Comparison of ENCODE assay signal across 1 cellular context in genomic region chr20:50369225-50370035, GRCh38.
TF ChIP-seq lines count a peak whose summit lies in the region.

No MANE protein-coding gene starts in this region.

TF ChIP-seq in HepG2, 621 proteins besides CTCF, POLR2A, EP300 and RAD21 (continued from another document and continues in another):
- TF ChIP-seq ZBED4 (CRISPR knock-in tag; IDR thresholded peaks at IDR 0.05; ENCODE audit: borderline replicate concordance) (no peak), HOXA5 (CRISPR knock-in tag; IDR thresholded peaks at IDR 0.05) (peak; percentile 68; the same call in 1 of the 2 replicates), NFKBIZ (CRISPR knock-in tag; IDR thresholded peaks at IDR 0.05) (no peak; the same call in 1 of the 2 replicates), RBM22 (optimal IDR thresholded peaks at IDR 0.05; ENCODE audit: low read length) (no peak), DNMT1 (CRISPR knock-in tag; IDR thresholded peaks at IDR 0.05) (no peak; the same call in 1 of the 2 replicates), NCOA2 (CRISPR knock-in tag; IDR thresholded peaks at IDR 0.05) (peak; percentile 30), ZNF451 (CRISPR knock-in tag; IDR thresholded peaks at IDR 0.05) (no peak), CBFB (CRISPR knock-in tag; IDR thresholded peaks at IDR 0.05) (no peak; the same call in 1 of the 2 replicates), FOXA1 (IDR thresholded peaks at IDR 0.05) (no peak), FOXA1 (CRISPR knock-in tag; IDR thresholded peaks at IDR 0.05) (no peak), ZNF710 (CRISPR knock-in tag; IDR thresholded peaks at IDR 0.05; ENCODE audit: borderline replicate concordance) (no peak; the same call in 1 of the 2 replicates), MAFF (IDR thresholded peaks at IDR 0.05; ENCODE audit: low read depth, low read length) (no peak), ZNF574 (CRISPR knock-in tag; IDR thresholded peaks at IDR 0.05) (peak; percentile 66), ZNF644 (CRISPR knock-in tag; IDR thresholded peaks at IDR 0.05; ENCODE audit: low read depth) (no peak; the same call in 1 of the 2 replicates), ZNF703 (CRISPR knock-in tag; IDR thresholded peaks at IDR 0.05; ENCODE audit: borderline replicate concordance) (no peak), NCOR1 (IDR thresholded peaks at IDR 0.05; ENCODE audit: borderline replicate concordance, low read length) (peak; percentile 65; the same call in 1 of the 2 replicates), ZBTB33 (CRISPR knock-in tag; IDR thresholded peaks at IDR 0.05) (no peak), ZNF607 (CRISPR knock-in tag; IDR thresholded peaks at IDR 0.05; ENCODE audit: borderline replicate concordance) (no peak), ZNF672 (CRISPR knock-in tag; IDR thresholded peaks at IDR 0.05) (0 out of 2 replicates have a peak, but pooled peaks have one; percentile 78), ZFP62 (CRISPR knock-in tag; IDR thresholded peaks at IDR 0.05) (no peak), NFRKB (IDR thresholded peaks at IDR 0.05) (no peak), ZNF891 (CRISPR knock-in tag; IDR thresholded peaks at IDR 0.05) (no peak), FOXJ3 (CRISPR knock-in tag; IDR thresholded peaks at IDR 0.05; ENCODE audit: borderline replicate concordance) (0 out of 2 replicates have a peak, but pooled peaks have one; percentile 19), MYPOP (CRISPR knock-in tag; IDR thresholded peaks at IDR 0.05) (no peak; the same call in 1 of the 2 replicates), ZNF576 (CRISPR knock-in tag; IDR thresholded peaks at IDR 0.05) (no peak), GMEB2 (CRISPR knock-in tag; IDR thresholded peaks at IDR 0.05; ENCODE audit: low read depth) (no peak), ZNF780A (CRISPR knock-in tag; IDR thresholded peaks at IDR 0.05) (0 out of 2 replicates have a peak, but pooled peaks have one; percentile 88), MIXL1 (CRISPR knock-in tag; IDR thresholded peaks at IDR 0.05) (no peak; the same call in 1 of the 2 replicates), TRIM22 (IDR thresholded peaks at IDR 0.05) (no peak), SOX5 (CRISPR knock-in tag; IDR thresholded peaks at IDR 0.05; ENCODE audit: borderline replicate concordance) (peak; percentile 56), ZSCAN29 (CRISPR knock-in tag; conservative IDR thresholded peaks at IDR 0.05) (peak; percentile 6; the same call in 1 of the 2 replicates), ZNF143 (CRISPR knock-in tag; IDR thresholded peaks at IDR 0.05) (peak; percentile 75), GRHL1 (CRISPR knock-in tag; conservative IDR thresholded peaks at IDR 0.05) (no peak), TBP (CRISPR knock-in tag; IDR thresholded peaks at IDR 0.05) (no peak), HMGA1 (CRISPR knock-in tag; conservative IDR thresholded peaks at IDR 0.05) (no peak), PRDM15 (CRISPR knock-in tag; IDR thresholded peaks at IDR 0.05) (no peak), MAF1 (CRISPR knock-in tag; IDR thresholded peaks at IDR 0.05; ENCODE audit: borderline replicate concordance) (no peak), RFXAP (CRISPR knock-in tag; IDR thresholded peaks at IDR 0.05; ENCODE audit: borderline replicate concordance) (peak; percentile 81; the same call in 1 of the 2 replicates), ZNF124 (CRISPR knock-in tag; IDR thresholded peaks at IDR 0.05) (peak; percentile 64; the same call in 1 of the 2 replicates), ERF (CRISPR knock-in tag; IDR thresholded peaks at IDR 0.05) (no peak; the same call in 1 of the 2 replicates), ZNF775 (CRISPR knock-in tag; IDR thresholded peaks at IDR 0.05; ENCODE audit: borderline replicate concordance) (no peak)
